In the genomic region with DNA sequence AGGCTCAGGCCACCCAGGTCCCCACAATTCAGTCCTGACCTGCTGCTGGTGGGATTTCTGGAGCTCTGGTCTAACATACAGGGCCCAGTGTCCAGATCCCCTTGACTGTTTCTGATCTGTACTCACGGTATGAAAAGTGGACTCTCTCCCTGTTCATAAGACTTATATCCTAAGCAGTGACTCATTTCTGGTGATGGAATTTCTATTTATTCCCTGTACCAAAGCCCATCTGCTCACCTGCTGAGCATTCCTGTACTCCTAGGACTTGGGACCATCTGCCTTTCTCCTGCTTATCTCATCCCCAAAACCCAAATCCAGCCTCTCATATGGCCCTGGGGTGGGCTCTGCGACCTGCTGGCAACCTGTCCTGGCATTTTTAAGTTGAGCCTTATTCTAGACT, we compare ENCODE assay signal across 18 cellular contexts.
"Had no signal": no experiment of that assay in that cellular context is flagged by ENCODE, and none has a peak within 500 bp of the region (broad histone marks: within the 10 kb centered on the region; RNA-seq: fewer than 3 reads in every experiment).

No MANE protein-coding gene starts in this region.

- ATAC-seq: activated T-cell treated with anti-CD3 and anti-CD28 coated beads, Interleukin-2, amount 50 U/mL, for 72 hours; body of pancreas; Right ventricle myocardium inferior had no signal

- DNase-seq: activated CD4-positive, alpha-beta memory T cell treated with anti-CD3 and anti-CD28 coated beads, Interleukin-2, amount 10 ng/mL, durations not matched to agents 7 days and 5 days; activated CD4-positive, alpha-beta T cell treated with anti-CD3 and anti-CD28 coated beads, Interleukin-2, amount 10 ng/mL, durations not matched to agents 7 days and 5 days; activated CD4-positive, CD25-positive, alpha-beta regulatory T cell; activated gamma-delta T cell treated with Interleukin-2 at 50 U/mL for 16 hours; activated naive CD4-positive, alpha-beta T cell treated with anti-CD3 and anti-CD28 coated beads, Interleukin-2, amount 10 ng/mL, durations not matched to agents 7 days and 5 days; activated T-cell treated with anti-CD3 and anti-CD28 coated beads for 4 hours; activated T-cell treated with anti-CD3 and anti-CD28 coated beads, Interleukin-2, amount 50 U/mL, for 72 hours; aorta; body of pancreas; NCI-H1092; NCI-H1417; NCI-H1930; NCI-H2171; NCI-H2227 treated with DMSO at 0.1 percent for 48 hours; NCI-H526; NCI-H82; T-helper 1 cell had no signal
